9 cellular contexts compared by ENCODE assay signal in genomic region chr5:61768692-61769281, GRCh38.
A peak's percentile ranks its signal among the peaks of the same experiment; 100 is the strongest.
DNase-seq lines count a peak whose midpoint lies in the region; ATAC-seq lines count a peak whose summit lies in the region.
"Had no signal": no experiment of that assay in that cellular context is flagged by ENCODE, and none has a peak within 500 bp of the region (broad histone marks: within the 10 kb centered on the region; RNA-seq: fewer than 3 reads in every experiment).

No MANE protein-coding gene starts in this region.

- ATAC-seq in activated CD8-positive, alpha-beta T cell treated with anti-CD3 and anti-CD28 coated beads, Interleukin-2, amount 10 ng/mL, durations not matched to agents 7 days and 5 days = peak; percentile 61

- H3K4me3 Mint-ChIP-seq in activated CD8-positive, alpha-beta T cell treated with anti-CD3 and anti-CD28 coated beads, Interleukin-2, amount 10 ng/mL, durations not matched to agents 7 days and 5 days = no peak overlapping the region
- H3K4me3 Mint-ChIP-seq: dendritic cell treated with granulocyte-macrophage colony-stimulating factor and Interleukin-4, amounts not matched to agents 40 ng/mL and 50 ng/mL, for 4 days had no signal

- no peaks in the 10 kb centered on the region for H3K27me3 Mint-ChIP-seq in activated CD8-positive, alpha-beta T cell treated with anti-CD3 and anti-CD28 coated beads, Interleukin-2, amount 10 ng/mL, durations not matched to agents 7 days and 5 days (ENCODE audit: low read depth)
- H3K27me3 Mint-ChIP-seq: dendritic cell treated with granulocyte-macrophage colony-stimulating factor and Interleukin-4, amounts not matched to agents 40 ng/mL and 50 ng/mL, for 4 days had no signal

- CTCF ChIA-PET in activated CD8-positive, alpha-beta T cell treated with anti-CD3 and anti-CD28 coated beads, Interleukin-2, amount 10 ng/mL, durations not matched to agents 7 days and 5 days (lab: Charles Lee) = interaction anchor here (1.1 kb wide), 1 partner anchor 380 kb away, joined by 4 read pairs; no protein-coding TSS in a partner anchor

- no peaks in the 10 kb centered on the region for H3K36me3 Mint-ChIP-seq in activated CD8-positive, alpha-beta T cell treated with anti-CD3 and anti-CD28 coated beads, Interleukin-2, amount 10 ng/mL, durations not matched to agents 7 days and 5 days (ENCODE audit: low read depth)

- H3K4me1 Mint-ChIP-seq in activated CD8-positive, alpha-beta T cell treated with anti-CD3 and anti-CD28 coated beads, Interleukin-2, amount 10 ng/mL, durations not matched to agents 7 days and 5 days (ENCODE audit: low read depth) = no peaks in the 10 kb centered on the region

- no peak overlapping the region for H3K27ac Mint-ChIP-seq in activated CD8-positive, alpha-beta T cell treated with anti-CD3 and anti-CD28 coated beads, Interleukin-2, amount 10 ng/mL, durations not matched to agents 7 days and 5 days
- H3K27ac Mint-ChIP-seq: dendritic cell treated with granulocyte-macrophage colony-stimulating factor and Interleukin-4, amounts not matched to agents 40 ng/mL and 50 ng/mL, for 4 days had no signal

- H3K9me3 Mint-ChIP-seq in activated CD8-positive, alpha-beta T cell treated with anti-CD3 and anti-CD28 coated beads, Interleukin-2, amount 10 ng/mL, durations not matched to agents 7 days and 5 days (ENCODE audit: insufficient read depth) = no peaks in the 10 kb centered on the region

- POLR2A ChIA-PET in activated CD8-positive, alpha-beta T cell treated with anti-CD3 and anti-CD28 coated beads, Interleukin-2, amount 10 ng/mL, durations not matched to agents 7 days and 5 days (lab: Charles Lee) = no interaction called here

- DNase-seq in SHP77 (lab: John Stamatoyannopoulos, UW) (peak; percentile 9 to 17), SHP77 treated with DMSO at 0.1 percent for 48 hours (lab: John Stamatoyannopoulos, UW) (no peak), H4 (ENCODE audit: low spot score) (peak; percentile 56), lung microvascular endothelial cell (ENCODE audit: low read depth in 2 of 2) (peak; percentile 20 to 32)
- DNase-seq in Jurkat, Clone E6-1 (ENCODE audit: low read depth, low spot score) = peak; percentile 58
- DNase-seq in activated CD8-positive, alpha-beta T cell treated with anti-CD3 and anti-CD28 coated beads, Interleukin-2, amount 10 ng/mL, durations not matched to agents 7 days and 5 days = peak; percentile 30
- no peak for DNase-seq in activated CD8-positive, alpha-beta memory T cell treated with anti-CD3 and anti-CD28 coated beads, Interleukin-2, amount 50 U/mL, for 48 hours
- no peak for DNase-seq in activated CD8-positive, alpha-beta memory T cell treated with anti-CD3 and anti-CD28 coated beads for 24 hours

- no peak overlapping the region for H3K4me3 ChIP-seq in Jurkat, Clone E6-1 (ENCODE audit: low read length)

Comparison
In these comparisons a context has a peak if more than half of its experiments do, and no peak if none do; other contexts are left out.
1. DNase-seq: peak in SHP77 (2 of 2), H4 (single experiment), Jurkat, Clone E6-1 (single experiment), activated CD8-positive, alpha-beta T cell treated with anti-CD3 and anti-CD28 coated beads, Interleukin-2, amount 10 ng/mL, durations not matched to agents 7 days and 5 days (single experiment) and lung microvascular endothelial cell (2 of 2); none in SHP77 treated with DMSO at 0.1 percent for 48 hours (single experiment), activated CD8-positive, alpha-beta memory T cell treated with anti-CD3 and anti-CD28 coated beads, Interleukin-2, amount 50 U/mL, for 48 hours (single experiment) and activated CD8-positive, alpha-beta memory T cell treated with anti-CD3 and anti-CD28 coated beads for 24 hours (single experiment).